Comparison of ENCODE assay signal across 8 cellular contexts in genomic region chr5:153403470-153403869, GRCh38.
"Had no signal": no experiment of that assay in that cellular context is flagged by ENCODE, and none has a peak within 500 bp of the region (broad histone marks: within the 10 kb centered on the region; RNA-seq: fewer than 3 reads in every experiment).

No MANE protein-coding gene starts in this region.

- ATAC-seq: HepG2 had no signal

- H3K4me2 ChIP-seq: KMS-11 had no signal

- H3K27ac Mint-ChIP-seq: IgD-negative memory B cell had no signal

- FAIRE-seq: HepG2, HTR-8/SVneo had no signal

- H3K9ac ChIP-seq: KMS-11 had no signal

- H3K4me1 Mint-ChIP-seq: IgD-negative memory B cell had no signal

- H3K27me3 Mint-ChIP-seq: IgD-negative memory B cell had no signal

- H3K36me3 Mint-ChIP-seq: IgD-negative memory B cell had no signal

- DNase-seq: IMR-90, KBM-7, KG1 had no signal

- H3K9me3 Mint-ChIP-seq: IgD-negative memory B cell had no signal

- H3K27ac ChIP-seq: HL-60, KMS-11 had no signal

- H3K4me3 Mint-ChIP-seq: IgD-negative memory B cell had no signal
